Comparison of ENCODE assay signal across 18 cellular contexts in genomic region chr10:76969366-76969990, GRCh38.
"Had no signal": no experiment of that assay in that cellular context is flagged by ENCODE, and none has a peak within 500 bp of the region (broad histone marks: within the 10 kb centered on the region; RNA-seq: fewer than 3 reads in every experiment).

No MANE protein-coding gene starts in this region.

- H3K9me3 Mint-ChIP-seq: natural killer cell treated with Interleukin-12 subunit alpha and Interleukin-12 subunit beta and Interleukin-15 and Interleukin-18, amount 100 ng/mL, for 72 hours had no signal

- H3K36me3 Mint-ChIP-seq: natural killer cell treated with Interleukin-12 subunit alpha and Interleukin-12 subunit beta and Interleukin-15 and Interleukin-18, amount 100 ng/mL, for 72 hours had no signal

- H3K27me3 ChIP-seq: esophagus muscularis mucosa, gastrocnemius medialis, tibial artery, upper lobe of left lung, vagina had no signal

- H3K27ac Mint-ChIP-seq: natural killer cell treated with Interleukin-12 subunit alpha and Interleukin-12 subunit beta and Interleukin-15 and Interleukin-18, amount 100 ng/mL, for 72 hours had no signal

- H3K36me3 ChIP-seq: gastrocnemius medialis, prostate gland, upper lobe of left lung, vagina had no signal

- H2AFZ ChIP-seq: parathyroid adenoma had no signal

- H3K4me1 ChIP-seq: gastrocnemius medialis, parathyroid adenoma, prostate gland, tibial artery, upper lobe of left lung had no signal

- H3K9me3 ChIP-seq: esophagus muscularis mucosa, gastrocnemius medialis, prostate gland, tibial artery, upper lobe of left lung, vagina had no signal

- H3K27ac ChIP-seq: esophagus muscularis mucosa, gastrocnemius medialis, parathyroid adenoma, prostate gland, tibial artery, upper lobe of left lung, vagina had no signal

- H3K9ac ChIP-seq: parathyroid adenoma had no signal

- ATAC-seq: gastrocnemius medialis; left ventricle myocardium superior; natural killer cell treated with Interleukin-12 subunit alpha and Interleukin-12 subunit beta and Interleukin-15 and Interleukin-18, amount 100 ng/mL, for 72 hours; sciatic nerve; stimulated activated naive CD8-positive, alpha-beta T cell treated with anti-CD3 and anti-CD28 coated beads, Interleukin-15, Interleukin-2, amounts not matched to agents 100 U/mL and 50 U/mL, for 24 hours had no signal

- DNase-seq: effector memory CD4-positive, alpha-beta T cell; gastrocnemius medialis; left colon; left ventricle myocardium superior; mesenchymal stem cell; midbrain; stimulated activated CD4-positive, alpha-beta T cell treated with anti-CD3 and anti-CD28 coated beads, Interleukin-12 subunit alpha, Interleukin-12 subunit beta, amount 100 ng/mL, for 4 hours; stimulated activated naive CD8-positive, alpha-beta T cell treated with anti-CD3 and anti-CD28 coated beads, Interleukin-15, Interleukin-2, amounts not matched to agents 100 U/mL and 50 U/mL, for 24 hours; tibial artery; upper lobe of left lung had no signal

- H3K4me3 Mint-ChIP-seq: natural killer cell treated with Interleukin-12 subunit alpha and Interleukin-12 subunit beta and Interleukin-15 and Interleukin-18, amount 100 ng/mL, for 72 hours had no signal

- H3K79me2 ChIP-seq: parathyroid adenoma had no signal

- H3K4me3 ChIP-seq: esophagus muscularis mucosa, gastrocnemius medialis, lung, prostate gland, skin epidermis, tibial artery, upper lobe of left lung, vagina had no signal
